1 cellular context compared by ENCODE assay signal in genomic region chr18:774811-775210, GRCh38.
TF ChIP-seq lines count a peak whose summit lies in the region.

No MANE protein-coding gene starts in this region.

TF ChIP-seq in HepG2, 621 proteins besides CTCF, POLR2A, EP300 and RAD21 (continued from another document and continues in another):
- TF ChIP-seq, protein P1, sequence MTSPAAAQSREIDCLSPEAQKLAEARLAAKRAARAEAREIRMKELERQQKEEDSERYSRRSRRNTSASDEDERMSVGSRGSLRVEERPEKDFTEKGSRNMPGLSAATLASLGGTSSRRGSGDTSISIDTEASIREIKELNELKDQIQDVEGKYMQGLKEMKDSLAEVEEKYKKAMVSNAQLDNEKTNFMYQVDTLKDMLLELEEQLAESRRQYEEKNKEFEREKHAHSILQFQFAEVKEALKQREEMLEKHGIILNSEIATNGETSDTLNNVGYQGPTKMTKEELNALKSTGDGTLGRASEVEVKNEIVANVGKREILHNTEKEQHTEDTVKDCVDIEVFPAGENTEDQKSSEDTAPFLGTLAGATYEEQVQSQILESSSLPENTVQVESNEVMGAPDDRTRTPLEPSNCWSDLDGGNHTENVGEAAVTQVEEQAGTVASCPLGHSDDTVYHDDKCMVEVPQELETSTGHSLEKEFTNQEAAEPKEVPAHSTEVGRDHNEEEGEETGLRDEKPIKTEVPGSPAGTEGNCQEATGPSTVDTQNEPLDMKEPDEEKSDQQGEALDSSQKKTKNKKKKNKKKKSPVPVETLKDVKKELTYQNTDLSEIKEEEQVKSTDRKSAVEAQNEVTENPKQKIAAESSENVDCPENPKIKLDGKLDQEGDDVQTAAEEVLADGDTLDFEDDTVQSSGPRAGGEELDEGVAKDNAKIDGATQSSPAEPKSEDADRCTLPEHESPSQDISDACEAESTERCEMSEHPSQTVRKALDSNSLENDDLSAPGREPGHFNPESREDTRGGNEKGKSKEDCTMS (CRISPR knock-in tag; conservative IDR thresholded peaks at IDR 0.05): no peak
- TF ChIP-seq, protein P2, sequence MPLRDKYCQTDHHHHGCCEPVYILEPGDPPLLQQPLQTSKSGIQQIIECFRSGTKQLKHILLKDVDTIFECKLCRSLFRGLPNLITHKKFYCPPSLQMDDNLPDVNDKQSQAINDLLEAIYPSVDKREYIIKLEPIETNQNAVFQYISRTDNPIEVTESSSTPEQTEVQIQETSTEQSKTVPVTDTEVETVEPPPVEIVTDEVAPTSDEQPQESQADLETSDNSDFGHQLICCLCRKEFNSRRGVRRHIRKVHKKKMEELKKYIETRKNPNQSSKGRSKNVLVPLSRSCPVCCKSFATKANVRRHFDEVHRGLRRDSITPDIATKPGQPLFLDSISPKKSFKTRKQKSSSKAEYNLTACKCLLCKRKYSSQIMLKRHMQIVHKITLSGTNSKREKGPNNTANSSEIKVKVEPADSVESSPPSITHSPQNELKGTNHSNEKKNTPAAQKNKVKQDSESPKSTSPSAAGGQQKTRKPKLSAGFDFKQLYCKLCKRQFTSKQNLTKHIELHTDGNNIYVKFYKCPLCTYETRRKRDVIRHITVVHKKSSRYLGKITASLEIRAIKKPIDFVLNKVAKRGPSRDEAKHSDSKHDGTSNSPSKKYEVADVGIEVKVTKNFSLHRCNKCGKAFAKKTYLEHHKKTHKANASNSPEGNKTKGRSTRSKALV (CRISPR knock-in tag; IDR thresholded peaks at IDR 0.05): no peak
- no peak for TF ChIP-seq CBX1 (IDR thresholded peaks at IDR 0.05; ENCODE audit: low read depth)
- TF ChIP-seq, protein P3, sequence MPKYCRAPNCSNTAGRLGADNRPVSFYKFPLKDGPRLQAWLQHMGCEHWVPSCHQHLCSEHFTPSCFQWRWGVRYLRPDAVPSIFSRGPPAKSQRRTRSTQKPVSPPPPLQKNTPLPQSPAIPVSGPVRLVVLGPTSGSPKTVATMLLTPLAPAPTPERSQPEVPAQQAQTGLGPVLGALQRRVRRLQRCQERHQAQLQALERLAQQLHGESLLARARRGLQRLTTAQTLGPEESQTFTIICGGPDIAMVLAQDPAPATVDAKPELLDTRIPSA (CRISPR knock-in tag; IDR thresholded peaks at IDR 0.05; ENCODE audit: borderline replicate concordance): no peak
- TF ChIP-seq POGZ (CRISPR knock-in tag; IDR thresholded peaks at IDR 0.05): 0 out of 2 replicates have a peak, but pooled peaks have one; percentile 8
- TF ChIP-seq ZNF530 (CRISPR knock-in tag; IDR thresholded peaks at IDR 0.05; ENCODE audit: low read depth): no peak
- TF ChIP-seq, protein P4, sequence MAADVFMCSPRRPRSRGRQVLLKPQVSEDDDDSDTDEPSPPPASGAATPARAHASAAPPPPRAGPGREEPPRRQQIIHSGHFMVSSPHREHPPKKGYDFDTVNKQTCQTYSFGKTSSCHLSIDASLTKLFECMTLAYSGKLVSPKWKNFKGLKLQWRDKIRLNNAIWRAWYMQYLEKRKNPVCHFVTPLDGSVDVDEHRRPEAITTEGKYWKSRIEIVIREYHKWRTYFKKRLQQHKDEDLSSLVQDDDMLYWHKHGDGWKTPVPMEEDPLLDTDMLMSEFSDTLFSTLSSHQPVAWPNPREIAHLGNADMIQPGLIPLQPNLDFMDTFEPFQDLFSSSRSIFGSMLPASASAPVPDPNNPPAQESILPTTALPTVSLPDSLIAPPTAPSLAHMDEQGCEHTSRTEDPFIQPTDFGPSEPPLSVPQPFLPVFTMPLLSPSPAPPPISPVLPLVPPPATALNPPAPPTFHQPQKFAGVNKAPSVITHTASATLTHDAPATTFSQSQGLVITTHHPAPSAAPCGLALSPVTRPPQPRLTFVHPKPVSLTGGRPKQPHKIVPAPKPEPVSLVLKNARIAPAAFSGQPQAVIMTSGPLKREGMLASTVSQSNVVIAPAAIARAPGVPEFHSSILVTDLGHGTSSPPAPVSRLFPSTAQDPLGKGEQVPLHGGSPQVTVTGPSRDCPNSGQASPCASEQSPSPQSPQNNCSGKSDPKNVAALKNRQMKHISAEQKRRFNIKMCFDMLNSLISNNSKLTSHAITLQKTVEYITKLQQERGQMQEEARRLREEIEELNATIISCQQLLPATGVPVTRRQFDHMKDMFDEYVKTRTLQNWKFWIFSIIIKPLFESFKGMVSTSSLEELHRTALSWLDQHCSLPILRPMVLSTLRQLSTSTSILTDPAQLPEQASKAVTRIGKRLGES (CRISPR knock-in tag; IDR thresholded peaks at IDR 0.05; ENCODE audit: borderline replicate concordance): no peak
- TF ChIP-seq ZFP36L1 (CRISPR knock-in tag; IDR thresholded peaks at IDR 0.05): no peak
- 0 out of 2 replicates have a peak, but pooled peaks have one; percentile 28 for TF ChIP-seq IRF2 (CRISPR knock-in tag; IDR thresholded peaks at IDR 0.05)
- TF ChIP-seq, protein P5, sequence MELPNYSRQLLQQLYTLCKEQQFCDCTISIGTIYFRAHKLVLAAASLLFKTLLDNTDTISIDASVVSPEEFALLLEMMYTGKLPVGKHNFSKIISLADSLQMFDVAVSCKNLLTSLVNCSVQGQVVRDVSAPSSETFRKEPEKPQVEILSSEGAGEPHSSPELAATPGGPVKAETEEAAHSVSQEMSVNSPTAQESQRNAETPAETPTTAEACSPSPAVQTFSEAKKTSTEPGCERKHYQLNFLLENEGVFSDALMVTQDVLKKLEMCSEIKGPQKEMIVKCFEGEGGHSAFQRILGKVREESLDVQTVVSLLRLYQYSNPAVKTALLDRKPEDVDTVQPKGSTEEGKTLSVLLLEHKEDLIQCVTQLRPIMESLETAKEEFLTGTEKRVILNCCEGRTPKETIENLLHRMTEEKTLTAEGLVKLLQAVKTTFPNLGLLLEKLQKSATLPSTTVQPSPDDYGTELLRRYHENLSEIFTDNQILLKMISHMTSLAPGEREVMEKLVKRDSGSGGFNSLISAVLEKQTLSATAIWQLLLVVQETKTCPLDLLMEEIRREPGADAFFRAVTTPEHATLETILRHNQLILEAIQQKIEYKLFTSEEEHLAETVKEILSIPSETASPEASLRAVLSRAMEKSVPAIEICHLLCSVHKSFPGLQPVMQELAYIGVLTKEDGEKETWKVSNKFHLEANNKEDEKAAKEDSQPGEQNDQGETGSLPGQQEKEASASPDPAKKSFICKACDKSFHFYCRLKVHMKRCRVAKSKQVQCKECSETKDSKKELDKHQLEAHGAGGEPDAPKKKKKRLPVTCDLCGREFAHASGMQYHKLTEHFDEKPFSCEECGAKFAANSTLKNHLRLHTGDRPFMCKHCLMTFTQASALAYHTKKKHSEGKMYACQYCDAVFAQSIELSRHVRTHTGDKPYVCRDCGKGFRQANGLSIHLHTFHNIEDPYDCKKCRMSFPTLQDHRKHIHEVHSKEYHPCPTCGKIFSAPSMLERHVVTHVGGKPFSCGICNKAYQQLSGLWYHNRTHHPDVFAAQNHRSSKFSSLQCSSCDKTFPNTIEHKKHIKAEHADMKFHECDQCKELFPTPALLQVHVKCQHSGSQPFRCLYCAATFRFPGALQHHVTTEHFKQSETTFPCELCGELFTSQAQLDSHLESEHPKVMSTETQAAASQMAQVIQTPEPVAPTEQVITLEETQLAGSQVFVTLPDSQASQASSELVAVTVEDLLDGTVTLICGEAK (IDR thresholded peaks at IDR 0.05): no peak
- TF ChIP-seq, protein P5 (CRISPR knock-in tag; IDR thresholded peaks at IDR 0.05): no peak
- peak; percentile 29; the same call in 1 of the 2 replicates for TF ChIP-seq FOXA3 (CRISPR knock-in tag; IDR thresholded peaks at IDR 0.05)
- TF ChIP-seq ZMYM3 (CRISPR knock-in tag; IDR thresholded peaks at IDR 0.05): peak; percentile 59; the same call in 1 of the 2 replicates
- no peak for TF ChIP-seq DR1 (CRISPR knock-in tag; IDR thresholded peaks at IDR 0.05)
- TF ChIP-seq ATF3 (CRISPR knock-in tag; IDR thresholded peaks at IDR 0.05): no peak
- no peak for TF ChIP-seq MEIS1 (CRISPR knock-in tag; IDR thresholded peaks at IDR 0.05; ENCODE audit: borderline replicate concordance)
- TF ChIP-seq ELF4 (CRISPR knock-in tag; IDR thresholded peaks at IDR 0.05; ENCODE audit: borderline replicate concordance): no peak
- TF ChIP-seq ZNF570 (CRISPR knock-in tag; IDR thresholded peaks at IDR 0.05; ENCODE audit: borderline replicate concordance): no peak
- no peak for TF ChIP-seq HOXD1 (CRISPR knock-in tag; IDR thresholded peaks at IDR 0.05)
- no peak for TF ChIP-seq ZNF646 (CRISPR knock-in tag; IDR thresholded peaks at IDR 0.05)
- TF ChIP-seq HNF4G (IDR thresholded peaks at IDR 0.05; ENCODE audit: borderline replicate concordance, low read depth, low read length): peak; percentile 60; the same call in 1 of the 2 replicates
- TF ChIP-seq HNF4G (CRISPR knock-in tag; IDR thresholded peaks at IDR 0.05; ENCODE audit: borderline replicate concordance, low read depth): no peak
- TF ChIP-seq CEBPG (CRISPR knock-in tag; IDR thresholded peaks at IDR 0.05): peak; percentile 32; the same call in 1 of the 2 replicates
- TF ChIP-seq KDM3A (CRISPR knock-in tag; IDR thresholded peaks at IDR 0.05; ENCODE audit: low read depth): no peak
- TF ChIP-seq ZNF12 (CRISPR knock-in tag; IDR thresholded peaks at IDR 0.05): no peak
- TF ChIP-seq, protein P6, sequence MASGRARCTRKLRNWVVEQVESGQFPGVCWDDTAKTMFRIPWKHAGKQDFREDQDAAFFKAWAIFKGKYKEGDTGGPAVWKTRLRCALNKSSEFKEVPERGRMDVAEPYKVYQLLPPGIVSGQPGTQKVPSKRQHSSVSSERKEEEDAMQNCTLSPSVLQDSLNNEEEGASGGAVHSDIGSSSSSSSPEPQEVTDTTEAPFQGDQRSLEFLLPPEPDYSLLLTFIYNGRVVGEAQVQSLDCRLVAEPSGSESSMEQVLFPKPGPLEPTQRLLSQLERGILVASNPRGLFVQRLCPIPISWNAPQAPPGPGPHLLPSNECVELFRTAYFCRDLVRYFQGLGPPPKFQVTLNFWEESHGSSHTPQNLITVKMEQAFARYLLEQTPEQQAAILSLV (CRISPR knock-in tag; IDR thresholded peaks at IDR 0.05; ENCODE audit: borderline replicate concordance): no peak
- peak; percentile 58 for TF ChIP-seq NCOR1 (IDR thresholded peaks at IDR 0.05; ENCODE audit: borderline replicate concordance, low read length)
- TF ChIP-seq THYN1 (CRISPR knock-in tag; IDR thresholded peaks at IDR 0.05; ENCODE audit: borderline replicate concordance, low read depth): no peak
- no peak for TF ChIP-seq ZNF761 (CRISPR knock-in tag; conservative IDR thresholded peaks at IDR 0.05)
